ENCODE assay signal across 17 cellular contexts in the genomic region with DNA sequence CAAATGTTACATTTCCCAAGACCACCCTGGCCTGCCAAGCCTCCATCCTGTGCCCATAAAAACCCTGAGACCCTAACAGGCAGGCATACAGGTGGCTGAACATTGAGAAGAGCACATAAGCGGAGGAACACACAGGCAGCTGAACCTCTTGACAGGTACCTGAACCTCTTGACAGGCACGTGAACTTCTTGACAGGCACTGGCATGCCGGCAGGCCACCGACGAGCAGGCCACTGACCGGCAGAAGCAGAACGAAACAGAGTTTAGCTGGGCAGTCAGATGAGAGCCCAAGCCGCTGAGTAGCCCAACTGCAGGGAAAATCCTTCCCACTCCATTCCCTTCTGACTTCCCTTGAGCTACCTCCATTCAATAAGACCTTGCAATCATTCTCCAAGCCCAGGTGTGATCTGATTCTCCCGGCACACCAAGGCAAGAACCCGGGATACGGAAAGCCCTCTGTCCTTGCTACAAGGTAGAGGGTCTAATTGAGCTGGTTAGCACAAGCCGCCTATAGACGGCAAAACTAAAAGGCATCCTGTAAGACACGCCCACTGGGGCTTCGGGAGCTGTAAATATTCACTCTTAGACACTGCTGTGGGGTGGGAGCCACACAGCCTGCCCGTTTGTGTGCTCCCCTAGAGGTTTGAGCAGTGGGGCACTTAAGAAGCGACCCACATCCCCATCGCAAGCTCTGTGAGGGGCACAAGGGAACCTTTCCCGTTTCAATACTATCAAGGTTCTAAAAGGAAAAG.
"Had no signal": no experiment of that assay in that cellular context is flagged by ENCODE, and none has a peak within 500 bp of the region (broad histone marks: within the 10 kb centered on the region; RNA-seq: fewer than 3 reads in every experiment).

No MANE protein-coding gene starts in this region.

- H3K4me1 ChIP-seq: parathyroid adenoma, stomach, testis had no signal

- H3K27me3 ChIP-seq: neutrophil, stomach, testis had no signal

- H3K36me3 ChIP-seq: neutrophil, stomach had no signal

- DNase-seq: activated CD4-positive, alpha-beta memory T cell treated with anti-CD3 and anti-CD28 coated beads for 36 hours; activated CD4-positive, CD25-positive, alpha-beta regulatory T cell treated with anti-CD3 and anti-CD28 coated beads, Interleukin-2, amount 50 U/mL, for 72 hours; activated naive CD8-positive, alpha-beta T cell treated with anti-CD3 and anti-CD28 coated beads for 36 hours; activated T-cell treated with anti-CD3 and anti-CD28 coated beads, Interleukin-2, amount 50 U/mL, for 4 hours; amygdala; cortex of kidney; effector CD8-positive, alpha-beta T cell; foreskin fibroblast; mammary epithelial cell; mucosa of descending colon; naive thymus-derived CD4-positive, alpha-beta T cell; stimulated activated CD4-positive, alpha-beta T cell treated with anti-CD3 and anti-CD28 coated beads, Interleukin-12 subunit alpha, Interleukin-12 subunit beta, amount 100 ng/mL, for 4 hours; stimulated activated CD4-positive, alpha-beta T cell treated with anti-CD3 and anti-CD28 coated beads, Interleukin-2, amount 100 ng/mL, for 24 hours; stomach; testis had no signal

- H3K27ac ChIP-seq: neutrophil, parathyroid adenoma, stomach, testis had no signal

- ATAC-seq: activated T-cell treated with anti-CD3 and anti-CD28 coated beads, Interleukin-2, amount 50 U/mL, for 4 hours; mucosa of descending colon; naive thymus-derived CD4-positive, alpha-beta T cell had no signal

- H3K4me3 ChIP-seq: mucosa of descending colon, stomach, testis had no signal

- H3K9me3 ChIP-seq: neutrophil, testis had no signal
